In genomic region chr9:136511670-136512592, GRCh38 we compare ENCODE assay signal across 9 cellular contexts. TPM values are rescaled to one million over a fixed set of nuclear protein-coding genes. Genes with fewer than 3 reads are reported as not detected.
DNase-seq lines count a peak whose midpoint lies in the region; ATAC-seq and TF ChIP-seq lines count a peak whose summit lies in the region.
"Had no signal": no experiment of that assay in that cellular context is flagged by ENCODE, and none has a peak within 500 bp of the region (broad histone marks: within the 10 kb centered on the region; RNA-seq: fewer than 3 reads in every experiment).

No MANE protein-coding gene starts in this region.

- intact Hi-C loops in left lung (cut with DNase I), result no loop called here

- ATAC-seq in left lung, result peak; percentile 26
- no peak for ATAC-seq in activated T-cell treated with anti-CD3 and anti-CD28 coated beads, Interleukin-2, amount 50 U/mL, for 4 hours
- ATAC-seq in HG02973 (IDR thresholded peaks at IDR 0.05; ENCODE audit: unreplicated experiment), result no peak

- no peak overlapping the region for H3K9ac ChIP-seq in endodermal cell (ENCODE audit: extremely low read depth, low read length, poor library complexity, severe bottlenecking)

- TF ChIP-seq CTCF in endodermal cell (conservative IDR thresholded peaks at IDR 0.05), result no peak
- TF ChIP-seq CTCF in left lung (IDR thresholded peaks at IDR 0.05), result no peak

- peak; percentile 17 for DNase-seq in G401 (ENCODE audit: low spot score)
- DNase-seq in endodermal cell, result no peak
- DNase-seq in left lung, result peak in 1 of 2 donors; percentile 51
- DNase-seq in retina, result peak; percentile 83
- DNase-seq in activated CD4-positive, alpha-beta T cell treated with anti-CD3 and anti-CD28 coated beads for 48 hours, result no peak
- DNase-seq in activated T-cell treated with anti-CD3 and anti-CD28 coated beads, Interleukin-2, amount 50 U/mL, for 4 hours, result no peak
- no peak for DNase-seq in activated CD4-positive, alpha-beta T cell treated with anti-CD3 and anti-CD28 coated beads for 1 hour

- no peak overlapping the region for H3K4me3 Mint-ChIP-seq in endodermal cell
- no peak overlapping the region for H3K4me3 Mint-ChIP-seq in activated T-cell treated with anti-CD3 and anti-CD28 coated beads, Interleukin-2, amount 50 U/mL, for 4 hours
- H3K4me3 Mint-ChIP-seq: activated T-helper 1 cell treated with anti-CD3 and anti-CD28 coated beads, Interleukin-12 subunit alpha, Interleukin-12 subunit beta, Interleukin-2, Interleukin-4 antibody, amounts not matched to agents 30 ng/mL and 10 ng/mL and 1 ng/mL, durations not matched to agents 14 hours and 24 hours and 36 hours had no signal

- in situ Hi-C loops in G401 (cut with HindIII; ENCODE audit: low sequenced_read_pairs), result no loop called here

- H3K9me3 Mint-ChIP-seq in endodermal cell, result no peaks in the 10 kb centered on the region
- no peaks in the 10 kb centered on the region for H3K9me3 Mint-ChIP-seq in activated T-cell treated with anti-CD3 and anti-CD28 coated beads, Interleukin-2, amount 50 U/mL, for 4 hours
- H3K9me3 Mint-ChIP-seq: activated T-helper 1 cell treated with anti-CD3 and anti-CD28 coated beads, Interleukin-12 subunit alpha, Interleukin-12 subunit beta, Interleukin-2, Interleukin-4 antibody, amounts not matched to agents 30 ng/mL and 10 ng/mL and 1 ng/mL, durations not matched to agents 14 hours and 24 hours and 36 hours had no signal

- no peaks in the 10 kb centered on the region for H3K27me3 Mint-ChIP-seq in endodermal cell (ENCODE audit: insufficient read depth)
- no peaks in the 10 kb centered on the region for H3K27me3 Mint-ChIP-seq in activated T-cell treated with anti-CD3 and anti-CD28 coated beads, Interleukin-2, amount 50 U/mL, for 4 hours (ENCODE audit: low read depth)

- no peaks in the 10 kb centered on the region for H3K4me1 Mint-ChIP-seq in endodermal cell
- no peaks in the 10 kb centered on the region for H3K4me1 Mint-ChIP-seq in activated T-cell treated with anti-CD3 and anti-CD28 coated beads, Interleukin-2, amount 50 U/mL, for 4 hours (ENCODE audit: low read depth)

- H3K4me3 ChIP-seq in endodermal cell (ENCODE audit: low read length) (no peak overlapping the region), left lung (no peak overlapping the region)

- H3K9me3 ChIP-seq in endodermal cell (ENCODE audit: control insufficient read depth, low read length) (no peaks in the 10 kb centered on the region), left lung (no peaks in the 10 kb centered on the region)

- H3K27ac Mint-ChIP-seq in endodermal cell, result no peak overlapping the region
- H3K27ac Mint-ChIP-seq: activated T-helper 1 cell treated with anti-CD3 and anti-CD28 coated beads, Interleukin-12 subunit alpha, Interleukin-12 subunit beta, Interleukin-2, Interleukin-4 antibody, amounts not matched to agents 30 ng/mL and 10 ng/mL and 1 ng/mL, durations not matched to agents 14 hours and 24 hours and 36 hours had no signal

- H3K27ac ChIP-seq in endodermal cell (ENCODE audit: low read depth, low read length), result peak overlapping the region; percentile 92
- H3K27ac ChIP-seq in left lung, result peak overlapping the region; percentile 76 to 85

- no peaks in the 10 kb centered on the region for H3K4me1 ChIP-seq in endodermal cell (ENCODE audit: control insufficient read depth, insufficient read depth, low read length)
- peaks cover 0 to 20% of the 10 kb centered on the region in 2 donors for H3K4me1 ChIP-seq in left lung

- H3K27me3 ChIP-seq in endodermal cell (ENCODE audit: control insufficient read depth, insufficient read depth, low read length, poor library complexity, severe bottlenecking), result no peaks in the 10 kb centered on the region
- H3K27me3 ChIP-seq in left lung, result no peaks in the 10 kb centered on the region

- peaks cover 4% of the 10 kb centered on the region for H3K36me3 ChIP-seq in endodermal cell (ENCODE audit: control insufficient read depth, insufficient read depth, low read length)
- peaks cover 0 to 100% of the 10 kb centered on the region in 2 donors for H3K36me3 ChIP-seq in left lung

- 95% methylated on average over 41 to 46 of the region's 46 CpGs for WGBS in endodermal cell (ENCODE audit: insufficient coverage in 1 of 2, insufficient read length in 1 of 2), 2 experiments

- H3K36me3 Mint-ChIP-seq in endodermal cell (ENCODE audit: low read depth), result peaks cover 5% of the 10 kb centered on the region
- H3K36me3 Mint-ChIP-seq in activated T-cell treated with anti-CD3 and anti-CD28 coated beads, Interleukin-2, amount 50 U/mL, for 4 hours (ENCODE audit: insufficient read depth), result peaks cover 7% of the 10 kb centered on the region

RNA-seq across cellular contexts. Expression of gene SEC16A, which starts 29.1 kb away (rescaled TPM):
- 4.1 and 7.2 TPM in 2 replicates for total RNA-seq in G401 (2014; rRNA removed; shearing (Covaris generic))
- 10 to 100 TPM; 54.6 to 60.7 TPM for total RNA-seq in endodermal cell
- 43.1 TPM for polyA plus RNA-seq in endodermal cell (2013, experiment 1 of 2)
- polyA plus RNA-seq in endodermal cell (2013, experiment 2 of 2), result 41.4 TPM
- total RNA-seq in left lung, result 10 to 100 TPM; 77.8 to 79.5 TPM
- 10 to 100 TPM; 76.6 to 84.0 (median 78.9) TPM for total RNA-seq in activated T-cell treated with anti-CD3 and anti-CD28 coated beads, Interleukin-2, amount 50 U/mL, for 4 hours

RNA-seq across cellular contexts. Expression of gene NOTCH1, which starts 33.9 kb away (rescaled TPM):
- total RNA-seq in G401 (2014; rRNA removed; shearing (Covaris generic)), result 10.9 and 13.8 TPM in 2 replicates
- 10 to 100 TPM; 23.4 to 24.2 TPM for total RNA-seq in endodermal cell
- polyA plus RNA-seq in endodermal cell (2013, experiment 1 of 2), result 72.4 TPM
- 68.2 TPM for polyA plus RNA-seq in endodermal cell (2013, experiment 2 of 2)
- total RNA-seq in left lung, result 100 to 1,000 TPM in 1 of 2 donors, 10 to 100 TPM in 1; 65.1 to 102 TPM
- 100 to 1,000 TPM; 124 to 128 (median 125) TPM for total RNA-seq in activated T-cell treated with anti-CD3 and anti-CD28 coated beads, Interleukin-2, amount 50 U/mL, for 4 hours

Comparison
In these comparisons a context has a peak if more than half of its experiments do, and no peak if none do; other contexts are left out.
1. DNase-seq: peak in G401 (single experiment) and retina (single experiment); none in endodermal cell (single experiment), activated CD4-positive, alpha-beta T cell treated with anti-CD3 and anti-CD28 coated beads for 48 hours (single experiment), activated T-cell treated with anti-CD3 and anti-CD28 coated beads, Interleukin-2, amount 50 U/mL, for 4 hours (single experiment) and activated CD4-positive, alpha-beta T cell treated with anti-CD3 and anti-CD28 coated beads for 1 hour (single experiment).